8 cellular contexts compared by ENCODE assay signal in genomic region chr10:118850418-118851061, GRCh38.
DNase-seq lines count a peak whose midpoint lies in the region; ATAC-seq and TF ChIP-seq lines count a peak whose summit lies in the region.

No MANE protein-coding gene starts in this region.

- H3K79me2 ChIP-seq in smooth muscle cell (ENCODE audit: low read depth): no peaks in the 10 kb centered on the region

- H3K4me1 ChIP-seq in heart right ventricle (peaks cover 0 to 12% (median 0%) of the 10 kb centered on the region in 9 donors), smooth muscle cell (ENCODE audit: low read depth) (no peaks in the 10 kb centered on the region)

- WGBS in heart right ventricle, 2 donors: 40 to 43% methylated on average over 3 of the region's 3 CpGs
- WGBS in smooth muscle cell (ENCODE audit: low lambda C conversion rate): 19% methylated on average over 3 of the region's 3 CpGs

- intact Hi-C loops in heart right ventricle (cut with DNase I): loop anchor here in 1 of 10 donors (2.0 kb wide), 1 partner anchor 282 kb away; no protein-coding TSS in a partner anchor

- no peak overlapping the region for H3K4me2 ChIP-seq in smooth muscle cell

- no peak overlapping the region for H3K9ac ChIP-seq in smooth muscle cell (ENCODE audit: low read depth)

- H3F3A ChIP-seq in smooth muscle cell (ENCODE audit: low read depth): no peaks in the 10 kb centered on the region

- H3K9me3 ChIP-seq in heart right ventricle (no peaks in the 10 kb centered on the region), smooth muscle cell (replicated peaks; ENCODE audit: low read depth) (no peaks in the 10 kb centered on the region)

- H2AFZ ChIP-seq in smooth muscle cell (ENCODE audit: low read depth): no peak overlapping the region

- H3K36me3 ChIP-seq in heart right ventricle: no peaks in the 10 kb centered on the region
- H3K36me3 ChIP-seq in smooth muscle cell (ENCODE audit: low read depth): no peaks in the 10 kb centered on the region

- ATAC-seq in heart right ventricle (peak in 1 of 8 donors; percentile 47), HG02885 (IDR thresholded peaks at IDR 0.05; ENCODE audit: poor library complexity, unreplicated experiment) (no peak)

- H3K27me3 ChIP-seq in heart right ventricle: no peaks in the 10 kb centered on the region
- no peaks in the 10 kb centered on the region for H3K27me3 ChIP-seq in smooth muscle cell (ENCODE audit: low read depth)

- H4K20me1 ChIP-seq in smooth muscle cell (ENCODE audit: low read depth): no peaks in the 10 kb centered on the region

- H3K4me3 ChIP-seq in GM12864 (ENCODE audit: low read depth, low read length) (no peak overlapping the region), heart right ventricle (no peak overlapping the region), smooth muscle cell (no peak overlapping the region)

- TF ChIP-seq CTCF in GM12864 (IDR thresholded peaks at IDR 0.05; ENCODE audit: low read depth, low read length, missing control alignments) (peak; percentile 75), heart right ventricle (IDR thresholded peaks at IDR 0.05) (peak in 8 of 9 donors; percentile 16 to 71 (median 58)), smooth muscle cell (IDR thresholded peaks at IDR 0.05; ENCODE audit: borderline replicate concordance, insufficient read depth, poor library complexity, severe bottlenecking) (peak; percentile 61)

- no peak overlapping the region for H3K27ac ChIP-seq in heart right ventricle
- no peak overlapping the region for H3K27ac ChIP-seq in smooth muscle cell (ENCODE audit: low read depth)

- DNase-seq in GM12864 (ENCODE audit: low read depth): peak; percentile 27
- DNase-seq in HuH-7 (ENCODE audit: low spot score): peak; percentile 51
- peak; percentile 46 to 66 for DNase-seq in SHP77 (lab: John Stamatoyannopoulos, UW)
- peak; percentile 86 for DNase-seq in activated effector memory CD4-positive, alpha-beta T cell treated with anti-CD3 and anti-CD28 coated beads, Interleukin-2, amount 50 U/mL, for 16 hours
- DNase-seq in heart right ventricle: peak; percentile 43 to 61
- DNase-seq in smooth muscle cell (lab: John Stamatoyannopoulos, UW; ENCODE audit: unreplicated experiment): no peak
- DNase-seq in HPDE6-E6E7 (ENCODE audit: extremely low spot score): no peak

Comparison
In these comparisons a context has a peak if more than half of its experiments do, and no peak if none do; other contexts are left out.
1. DNase-seq: peak in GM12864 (single experiment), HuH-7 (single experiment), SHP77 (2 of 2), activated effector memory CD4-positive, alpha-beta T cell treated with anti-CD3 and anti-CD28 coated beads, Interleukin-2, amount 50 U/mL, for 16 hours (single experiment) and heart right ventricle (2 of 2); none in smooth muscle cell (single experiment) and HPDE6-E6E7 (single experiment).
2. Peak in every context shown above with its lines, with median percentiles within 50 percentile points of each other: CTCF ChIP-seq.